ENCODE assay signal across 15 cellular contexts in the genomic region with DNA sequence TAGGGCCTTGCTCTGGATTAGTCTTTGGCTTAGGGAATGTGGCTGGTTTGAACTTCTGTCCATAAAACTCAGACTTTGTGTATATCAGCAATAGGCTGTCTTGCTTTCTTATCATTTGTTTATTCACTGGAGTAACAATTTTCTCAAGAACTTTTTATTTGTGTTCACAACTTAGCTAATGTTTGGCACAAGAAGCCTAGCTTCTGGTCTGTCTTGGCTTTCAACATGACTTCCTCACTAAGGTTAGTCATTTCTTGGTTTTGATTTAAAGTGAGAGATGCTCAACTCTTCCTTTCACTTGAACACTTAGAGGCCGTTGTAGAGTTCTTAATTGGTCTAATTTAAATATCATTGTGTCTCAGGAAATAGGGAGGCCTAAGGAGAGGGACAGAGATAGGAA. TPM values are rescaled to one million over a fixed set of nuclear protein-coding genes. Genes with fewer than 3 reads are reported as not detected.
DNase-seq lines count a peak whose midpoint lies in the region; ATAC-seq and TF ChIP-seq lines count a peak whose summit lies in the region.
"Had no signal": no experiment of that assay in that cellular context is flagged by ENCODE, and none has a peak within 500 bp of the region (broad histone marks: within the 10 kb centered on the region; RNA-seq: fewer than 3 reads in every experiment).

No MANE protein-coding gene starts in this region.

- H3K9me3 Mint-ChIP-seq in T-helper 1 cell treated with Interleukin-12 subunit alpha and Interleukin-12 subunit beta and Interleukin-4 antibody, amounts not matched to agents 30 μg/mL and 1 μg/mL, for 36 hours = no peaks in the 10 kb centered on the region
- H3K9me3 Mint-ChIP-seq in glutamatergic neuron (ENCODE audit: unreplicated experiment) = peaks cover 14% of the 10 kb centered on the region
- H3K9me3 Mint-ChIP-seq: nephron had no signal

- no peak for TF ChIP-seq CTCF in glutamatergic neuron (IDR thresholded peaks at IDR 0.05; ENCODE audit: partially characterized antibody, unreplicated experiment)

- peak overlapping the region; percentile 26 for H3K4me3 Mint-ChIP-seq in T-helper 1 cell treated with Interleukin-12 subunit alpha and Interleukin-12 subunit beta and Interleukin-4 antibody, amounts not matched to agents 30 μg/mL and 1 μg/mL, for 36 hours
- no peak overlapping the region for H3K4me3 Mint-ChIP-seq in glutamatergic neuron (ENCODE audit: unreplicated experiment)

- peak; percentile 30 for ATAC-seq in GM18499 (IDR thresholded peaks at IDR 0.05; ENCODE audit: insufficient read depth, unreplicated experiment)
- peak; percentile 26 for ATAC-seq in GM21367 (IDR thresholded peaks at IDR 0.05; ENCODE audit: unreplicated experiment)

- H3K27ac Mint-ChIP-seq in T-helper 1 cell treated with Interleukin-12 subunit alpha and Interleukin-12 subunit beta and Interleukin-4 antibody, amounts not matched to agents 30 μg/mL and 1 μg/mL, for 36 hours = peak overlapping the region; percentile 73
- peak overlapping the region; percentile 73 for H3K27ac Mint-ChIP-seq in glutamatergic neuron (ENCODE audit: unreplicated experiment)
- H3K27ac Mint-ChIP-seq: nephron had no signal

- DNase-seq in glutamatergic neuron (no peak), CD1c-positive myeloid dendritic cell (ENCODE audit: extremely low spot score) (no peak), NCI-H748 (lab: John Stamatoyannopoulos, UW; ENCODE audit: unreplicated experiment) (no peak)
- no peak for DNase-seq in stimulated activated CD4-positive, alpha-beta T cell treated with anti-CD3 and anti-CD28 coated beads, Interleukin-4, amount 100 ng/mL, for 4 hours
- DNase-seq: anterior cingulate cortex; SJCRH30; stimulated activated CD4-positive, alpha-beta T cell treated with anti-CD3 and anti-CD28 coated beads, Interleukin-2, amount 100 ng/mL, for 48 hours had no signal

- H3K36me3 Mint-ChIP-seq in T-helper 1 cell treated with Interleukin-12 subunit alpha and Interleukin-12 subunit beta and Interleukin-4 antibody, amounts not matched to agents 30 μg/mL and 1 μg/mL, for 36 hours (ENCODE audit: low read depth) = peaks cover 27% of the 10 kb centered on the region
- H3K36me3 Mint-ChIP-seq in glutamatergic neuron (ENCODE audit: unreplicated experiment) = no peaks in the 10 kb centered on the region

- peaks cover 41% of the 10 kb centered on the region for H3K4me1 Mint-ChIP-seq in T-helper 1 cell treated with Interleukin-12 subunit alpha and Interleukin-12 subunit beta and Interleukin-4 antibody, amounts not matched to agents 30 μg/mL and 1 μg/mL, for 36 hours (ENCODE audit: low read depth)
- H3K4me1 Mint-ChIP-seq in glutamatergic neuron (ENCODE audit: low read depth, unreplicated experiment) = peaks cover 41% of the 10 kb centered on the region

- no peaks in the 10 kb centered on the region for H3K27me3 Mint-ChIP-seq in T-helper 1 cell treated with Interleukin-12 subunit alpha and Interleukin-12 subunit beta and Interleukin-4 antibody, amounts not matched to agents 30 μg/mL and 1 μg/mL, for 36 hours (ENCODE audit: low read depth)
- peaks cover 7% of the 10 kb centered on the region for H3K27me3 Mint-ChIP-seq in glutamatergic neuron (ENCODE audit: unreplicated experiment)

RNA-seq across cellular contexts. Expression of gene FBXO38, which starts 4.9 kb away (rescaled TPM):
- total RNA-seq in glutamatergic neuron (ENCODE audit: unreplicated experiment) = 132 TPM

RNA-seq across cellular contexts. Expression of gene SPINK9, which starts 53.3 kb away (rescaled TPM):
- total RNA-seq in glutamatergic neuron (ENCODE audit: unreplicated experiment) = not detected
- total RNA-seq: activated CD8-positive, alpha-beta memory T cell treated with anti-CD3 and anti-CD28 coated beads for 36 hours; HT1080; lower leg skin; right atrium auricular region; SJCRH30 had no signal
